ENCODE assay signal across 30 cellular contexts in the genomic region with DNA sequence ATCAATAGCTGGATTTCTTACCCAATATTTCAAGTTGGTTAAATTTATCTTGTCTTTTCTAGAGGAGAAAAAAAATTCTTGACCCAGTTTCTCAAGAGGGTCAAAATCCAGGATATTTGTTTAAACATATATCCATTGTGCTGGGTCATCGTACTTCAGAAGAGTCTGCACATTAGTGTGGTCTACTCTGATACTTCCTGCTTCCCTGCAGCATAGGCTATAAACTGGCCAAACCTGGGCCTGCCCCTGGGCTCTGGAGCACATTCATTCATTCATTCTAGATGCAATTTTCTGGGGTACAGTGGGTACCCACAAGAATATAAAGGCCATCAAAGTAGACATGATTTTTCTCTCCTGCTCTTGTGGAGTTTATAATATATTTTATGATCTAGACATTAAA.
DNase-seq lines count a peak whose midpoint lies in the region; ATAC-seq, FAIRE-seq and TF ChIP-seq lines count a peak whose summit lies in the region.
"Had no signal": no experiment of that assay in that cellular context is flagged by ENCODE, and none has a peak within 500 bp of the region (broad histone marks: within the 10 kb centered on the region; RNA-seq: fewer than 3 reads in every experiment).

No MANE protein-coding gene starts in this region.

- BruUV-seq in K562 (replicated peaks; lab: Mats Ljungman, UMichigan): no TSS peak

- TF ChIP-seq EP300 in K562 (IDR thresholded peaks at IDR 0.05; ENCODE audit: low read length): no peak

- no peak for DNase-seq in K562 (ENCODE audit: extremely low read depth in 1 of 4, low spot score in 3 of 4)
- no peak for DNase-seq in UCSD-AML1 (lab: John Stamatoyannopoulos, UW; ENCODE audit: unreplicated experiment)
- DNase-seq in foreskin melanocyte: no peak
- no peak for DNase-seq in H7
- no peak for DNase-seq in left ventricle myocardium superior
- DNase-seq: 8988T; activated effector memory CD4-positive, alpha-beta T cell treated with anti-CD3 and anti-CD28 coated beads, Interleukin-2, amount 50 U/mL, for 16 hours; activated naive CD8-positive, alpha-beta T cell treated with anti-CD3 and anti-CD28 coated beads, Interleukin-2, amount 10 ng/mL, durations not matched to agents 7 days and 5 days; activated T-cell treated with anti-CD3 and anti-CD28 coated beads, Interleukin-2, amount 50 U/mL, for 24 hours; aorta; CD4-positive, CD25-positive, alpha-beta regulatory T cell; hippocampal formation; mammary epithelial cell; NCI-H146; NCI-H446 treated with DMSO at 0.1 percent for 48 hours; NCI-H82; ovary; RPMI8226; SJCRH30; stimulated activated naive B cell treated with anti-CD40 and anti-IgM and Interleukin-4, amounts not matched to agents 10 μg/mL and 1 μg/mL and 100 μg/mL, for 72 hours; substantia nigra; T-helper 9 cell; trophoblast cell had no signal

- POLR2A ChIA-PET in K562 (lab: Yijun Ruan, JAX): interaction anchor here (1.1 to 1.3 kb wide), 2 partner anchors 10 to 11 kb away, joined by 3 to 4 read pairs; no protein-coding TSS in a partner anchor

- CTCF ChIA-PET in K562 (lab: Yijun Ruan, JAX; ENCODE audit: low intra/inter-chr PET ratio): no interaction called here

- no peaks in the 10 kb centered on the region for H3K9me1 ChIP-seq in K562 (ENCODE audit: control insufficient read depth, insufficient read depth, low read length)

- H3K4me1 ChIP-seq in BLaER1: peaks cover 99% of the 10 kb centered on the region
- no peaks in the 10 kb centered on the region for H3K4me1 ChIP-seq in K562 (replicated peaks in 1 of 2; ENCODE audit: control insufficient read depth in 2 of 2, insufficient read depth in 2 of 2, low read length in 2 of 2)
- H3K4me1 ChIP-seq: SJCRH30 had no signal

- H3K27me3 ChIP-seq in BLaER1 (no peaks in the 10 kb centered on the region), K562 (ENCODE audit: control insufficient read depth in 2 of 2, insufficient read depth in 2 of 2, low read length in 2 of 2) (no peaks in the 10 kb centered on the region), H7 (ENCODE audit: control insufficient read depth, insufficient read depth, low read length) (no peaks in the 10 kb centered on the region)
- H3K27me3 ChIP-seq: gastroesophageal sphincter, ovary, SJCRH30 had no signal

- H3K27ac ChIP-seq in BLaER1 (peak overlapping the region; percentile 87), K562 (ENCODE audit: extremely low read depth, low read depth, low read length) (no peak overlapping the region)
- H3K27ac ChIP-seq: gastroesophageal sphincter, ovary, SJCRH30 had no signal

- intact Hi-C loops in K562 (cut with micrococcal nuclease) (no loop called here), left ventricle myocardium superior (cut with micrococcal nuclease) (no loop called here)

- no peak for TF ChIP-seq CTCF in K562 (IDR thresholded peaks at IDR 0.05 in 2 of 3, conservative IDR thresholded peaks at IDR 0.05 in 1 of 3; ENCODE audit: insufficient read depth in 2 of 3, low read depth in 1 of 3, low read length in 3 of 3)

- ATAC-seq in GM19395 (IDR thresholded peaks at IDR 0.05; ENCODE audit: unreplicated experiment) (peak; percentile 48), HG03442 (IDR thresholded peaks at IDR 0.05; ENCODE audit: unreplicated experiment) (peak; percentile 34), K562 (peak; percentile 63), left ventricle myocardium superior (no peak)
- ATAC-seq: gastroesophageal sphincter had no signal

- H3K4me2 ChIP-seq in BLaER1: peak overlapping the region; percentile 82
- no peak overlapping the region for H3K4me2 ChIP-seq in K562 (ENCODE audit: insufficient read depth, low read length)

- 86% methylated on average over 1 of the region's 1 CpG for WGBS in K562 (ENCODE audit: insufficient coverage, low coverage, missing lambda C conversion rate)

- no peak for TF ChIP-seq POLR2A in K562 (conservative IDR thresholded peaks at IDR 0.05)

- in situ Hi-C loops in K562 (cut with MboI): no loop called here

- H3K9ac ChIP-seq in BLaER1: peak overlapping the region; percentile 80
- no peak overlapping the region for H3K9ac ChIP-seq in K562 (ENCODE audit: insufficient read depth in 1 of 2, low read depth in 2 of 2, low read length in 2 of 2)

- TF ChIP-seq RAD21 in K562 (CRISPR knock-in tag; conservative IDR thresholded peaks at IDR 0.05 in 1 of 2, IDR thresholded peaks at IDR 0.05 in 1 of 2): no peak

- H4K20me1 ChIP-seq in BLaER1: no peaks in the 10 kb centered on the region
- no peaks in the 10 kb centered on the region for H4K20me1 ChIP-seq in K562 (replicated peaks; ENCODE audit: control insufficient read depth, insufficient read depth, low read length)

- H3K9me3 ChIP-seq in BLaER1 (peaks cover 12% of the 10 kb centered on the region), K562 (replicated peaks; ENCODE audit: control insufficient read depth, insufficient read depth, low read depth, low read length) (no peaks in the 10 kb centered on the region)
- H3K9me3 ChIP-seq: gastroesophageal sphincter, ovary had no signal

- H2AFZ ChIP-seq in K562 (ENCODE audit: low read depth, low read length): no peak overlapping the region

- FAIRE-seq in K562 (lab: Jason Lieb, UNC): no peak
- FAIRE-seq: bronchial epithelial cell, endothelial cell of umbilical vein, H54 had no signal

- H3K36me3 ChIP-seq in BLaER1 (peaks cover 15% of the 10 kb centered on the region), K562 (ENCODE audit: control insufficient read depth, insufficient read depth, low read length) (peaks cover 83% of the 10 kb centered on the region), H7 (replicated peaks; ENCODE audit: control insufficient read depth, insufficient read depth, low read length) (no peaks in the 10 kb centered on the region)
- H3K36me3 ChIP-seq: gastroesophageal sphincter, ovary, SJCRH30 had no signal

- peaks cover 77% of the 10 kb centered on the region for H3K79me2 ChIP-seq in K562 (ENCODE audit: control insufficient read depth, insufficient read depth, low read length)

- H3K4me3 ChIP-seq in BLaER1 (peak overlapping the region; percentile 54; the same call in 1 of the 2 replicates), K562 (no peak overlapping the region), H7 (ENCODE audit: insufficient read depth, low read depth, low read length) (no peak overlapping the region)
- H3K4me3 ChIP-seq: gastroesophageal sphincter, ovary, SJCRH30 had no signal

TF ChIP-seq in K562, 482 proteins besides CTCF, POLR2A, EP300 and RAD21 (continues in another document):
- TF ChIP-seq ZNF766 (CRISPR knock-in tag; conservative IDR thresholded peaks at IDR 0.05) (no peak), TBP (optimal IDR thresholded peaks at IDR 0.05; ENCODE audit: low read depth, low read length) (no peak), ZNF24 (IDR thresholded peaks at IDR 0.05) (0 out of 2 replicates have a peak, but pooled peaks have one; percentile 40), POLR2G (IDR thresholded peaks at IDR 0.05; ENCODE audit: low read depth, low read length) (0 out of 2 replicates have a peak, but pooled peaks have one; percentile 10), NFE2 (IDR thresholded peaks at IDR 0.05; ENCODE audit: low read depth) (peak; percentile 49; the same call in 1 of the 2 replicates), OTX1 (CRISPR knock-in tag; IDR thresholded peaks at IDR 0.05) (no peak), IRF2 (CRISPR knock-in tag; IDR thresholded peaks at IDR 0.05) (no peak)
- TF ChIP-seq, protein P1, sequence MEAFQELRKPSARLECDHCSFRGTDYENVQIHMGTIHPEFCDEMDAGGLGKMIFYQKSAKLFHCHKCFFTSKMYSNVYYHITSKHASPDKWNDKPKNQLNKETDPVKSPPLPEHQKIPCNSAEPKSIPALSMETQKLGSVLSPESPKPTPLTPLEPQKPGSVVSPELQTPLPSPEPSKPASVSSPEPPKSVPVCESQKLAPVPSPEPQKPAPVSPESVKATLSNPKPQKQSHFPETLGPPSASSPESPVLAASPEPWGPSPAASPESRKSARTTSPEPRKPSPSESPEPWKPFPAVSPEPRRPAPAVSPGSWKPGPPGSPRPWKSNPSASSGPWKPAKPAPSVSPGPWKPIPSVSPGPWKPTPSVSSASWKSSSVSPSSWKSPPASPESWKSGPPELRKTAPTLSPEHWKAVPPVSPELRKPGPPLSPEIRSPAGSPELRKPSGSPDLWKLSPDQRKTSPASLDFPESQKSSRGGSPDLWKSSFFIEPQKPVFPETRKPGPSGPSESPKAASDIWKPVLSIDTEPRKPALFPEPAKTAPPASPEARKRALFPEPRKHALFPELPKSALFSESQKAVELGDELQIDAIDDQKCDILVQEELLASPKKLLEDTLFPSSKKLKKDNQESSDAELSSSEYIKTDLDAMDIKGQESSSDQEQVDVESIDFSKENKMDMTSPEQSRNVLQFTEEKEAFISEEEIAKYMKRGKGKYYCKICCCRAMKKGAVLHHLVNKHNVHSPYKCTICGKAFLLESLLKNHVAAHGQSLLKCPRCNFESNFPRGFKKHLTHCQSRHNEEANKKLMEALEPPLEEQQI (IDR thresholded peaks at IDR 0.05): no peak
